In the genomic region with DNA sequence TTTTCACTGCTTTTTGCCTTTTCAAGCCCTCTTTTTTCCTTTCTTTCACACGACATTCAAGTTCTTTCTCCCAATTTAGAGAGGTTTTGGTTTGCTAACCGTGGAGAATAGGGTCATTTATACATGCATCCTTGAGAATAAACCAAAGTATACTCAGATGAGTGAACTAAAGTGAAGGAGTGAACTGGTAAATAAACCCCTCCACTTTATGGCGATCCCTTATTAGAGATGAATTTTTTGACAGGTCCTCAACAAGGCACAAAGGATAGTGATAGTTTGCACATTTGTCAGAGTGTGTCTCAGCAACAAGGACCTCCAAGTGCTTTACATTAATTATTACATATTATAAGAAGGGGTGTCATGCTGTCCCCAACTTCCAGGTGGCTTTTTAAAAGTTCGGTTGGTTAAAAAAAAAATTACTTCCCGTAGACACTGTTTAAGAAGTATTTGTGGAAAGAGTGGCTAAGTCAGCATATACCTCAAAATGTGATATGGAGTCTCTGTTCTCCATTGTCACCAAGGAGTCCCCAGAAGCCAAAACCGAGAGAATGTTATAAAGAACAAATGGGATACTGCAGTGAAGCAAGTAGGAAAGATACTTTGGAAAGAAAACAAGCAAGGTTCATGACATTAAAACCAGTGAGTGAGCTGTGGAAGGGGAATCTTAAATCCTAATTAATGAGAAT, we compare ENCODE assay signal across 1 cellular context.
TF ChIP-seq lines count a peak whose summit lies in the region.

No MANE protein-coding gene starts in this region.

TF ChIP-seq in GM23338, 12 proteins besides CTCF, POLR2A, EP300 and RAD21:
- TF ChIP-seq, protein P1, sequence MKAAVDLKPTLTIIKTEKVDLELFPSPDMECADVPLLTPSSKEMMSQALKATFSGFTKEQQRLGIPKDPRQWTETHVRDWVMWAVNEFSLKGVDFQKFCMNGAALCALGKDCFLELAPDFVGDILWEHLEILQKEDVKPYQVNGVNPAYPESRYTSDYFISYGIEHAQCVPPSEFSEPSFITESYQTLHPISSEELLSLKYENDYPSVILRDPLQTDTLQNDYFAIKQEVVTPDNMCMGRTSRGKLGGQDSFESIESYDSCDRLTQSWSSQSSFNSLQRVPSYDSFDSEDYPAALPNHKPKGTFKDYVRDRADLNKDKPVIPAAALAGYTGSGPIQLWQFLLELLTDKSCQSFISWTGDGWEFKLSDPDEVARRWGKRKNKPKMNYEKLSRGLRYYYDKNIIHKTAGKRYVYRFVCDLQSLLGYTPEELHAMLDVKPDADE (IDR thresholded peaks at IDR 0.05), result no peak
- TF ChIP-seq NANOG (IDR thresholded peaks at IDR 0.05; ENCODE audit: borderline replicate concordance) (no peak), EZH2 (IDR thresholded peaks at IDR 0.05; ENCODE audit: low read depth, unreplicated experiment) (no peak), EZH2phosphoT487 (IDR thresholded peaks at IDR 0.05; ENCODE audit: unreplicated experiment) (no peak), JUNB (IDR thresholded peaks at IDR 0.05; ENCODE audit: unreplicated experiment) (no peak), STAT1 (IDR thresholded peaks at IDR 0.05; ENCODE audit: unreplicated experiment) (no peak), CREB1 (CRISPR knock-in tag; IDR thresholded peaks at IDR 0.05; ENCODE audit: low read depth) (no peak), POLR2AphosphoS5 (IDR thresholded peaks at IDR 0.05; ENCODE audit: low read depth) (no peak), ZNF331 (CRISPR knock-in tag; IDR thresholded peaks at IDR 0.05; ENCODE audit: low read depth) (no peak), ZNF114 (CRISPR knock-in tag; IDR thresholded peaks at IDR 0.05) (no peak)
- TF ChIP-seq, protein P2, sequence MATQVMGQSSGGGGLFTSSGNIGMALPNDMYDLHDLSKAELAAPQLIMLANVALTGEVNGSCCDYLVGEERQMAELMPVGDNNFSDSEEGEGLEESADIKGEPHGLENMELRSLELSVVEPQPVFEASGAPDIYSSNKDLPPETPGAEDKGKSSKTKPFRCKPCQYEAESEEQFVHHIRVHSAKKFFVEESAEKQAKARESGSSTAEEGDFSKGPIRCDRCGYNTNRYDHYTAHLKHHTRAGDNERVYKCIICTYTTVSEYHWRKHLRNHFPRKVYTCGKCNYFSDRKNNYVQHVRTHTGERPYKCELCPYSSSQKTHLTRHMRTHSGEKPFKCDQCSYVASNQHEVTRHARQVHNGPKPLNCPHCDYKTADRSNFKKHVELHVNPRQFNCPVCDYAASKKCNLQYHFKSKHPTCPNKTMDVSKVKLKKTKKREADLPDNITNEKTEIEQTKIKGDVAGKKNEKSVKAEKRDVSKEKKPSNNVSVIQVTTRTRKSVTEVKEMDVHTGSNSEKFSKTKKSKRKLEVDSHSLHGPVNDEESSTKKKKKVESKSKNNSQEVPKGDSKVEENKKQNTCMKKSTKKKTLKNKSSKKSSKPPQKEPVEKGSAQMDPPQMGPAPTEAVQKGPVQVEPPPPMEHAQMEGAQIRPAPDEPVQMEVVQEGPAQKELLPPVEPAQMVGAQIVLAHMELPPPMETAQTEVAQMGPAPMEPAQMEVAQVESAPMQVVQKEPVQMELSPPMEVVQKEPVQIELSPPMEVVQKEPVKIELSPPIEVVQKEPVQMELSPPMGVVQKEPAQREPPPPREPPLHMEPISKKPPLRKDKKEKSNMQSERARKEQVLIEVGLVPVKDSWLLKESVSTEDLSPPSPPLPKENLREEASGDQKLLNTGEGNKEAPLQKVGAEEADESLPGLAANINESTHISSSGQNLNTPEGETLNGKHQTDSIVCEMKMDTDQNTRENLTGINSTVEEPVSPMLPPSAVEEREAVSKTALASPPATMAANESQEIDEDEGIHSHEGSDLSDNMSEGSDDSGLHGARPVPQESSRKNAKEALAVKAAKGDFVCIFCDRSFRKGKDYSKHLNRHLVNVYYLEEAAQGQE (IDR thresholded peaks at IDR 0.05; ENCODE audit: unreplicated experiment), result no peak
- TF ChIP-seq, protein P3, sequence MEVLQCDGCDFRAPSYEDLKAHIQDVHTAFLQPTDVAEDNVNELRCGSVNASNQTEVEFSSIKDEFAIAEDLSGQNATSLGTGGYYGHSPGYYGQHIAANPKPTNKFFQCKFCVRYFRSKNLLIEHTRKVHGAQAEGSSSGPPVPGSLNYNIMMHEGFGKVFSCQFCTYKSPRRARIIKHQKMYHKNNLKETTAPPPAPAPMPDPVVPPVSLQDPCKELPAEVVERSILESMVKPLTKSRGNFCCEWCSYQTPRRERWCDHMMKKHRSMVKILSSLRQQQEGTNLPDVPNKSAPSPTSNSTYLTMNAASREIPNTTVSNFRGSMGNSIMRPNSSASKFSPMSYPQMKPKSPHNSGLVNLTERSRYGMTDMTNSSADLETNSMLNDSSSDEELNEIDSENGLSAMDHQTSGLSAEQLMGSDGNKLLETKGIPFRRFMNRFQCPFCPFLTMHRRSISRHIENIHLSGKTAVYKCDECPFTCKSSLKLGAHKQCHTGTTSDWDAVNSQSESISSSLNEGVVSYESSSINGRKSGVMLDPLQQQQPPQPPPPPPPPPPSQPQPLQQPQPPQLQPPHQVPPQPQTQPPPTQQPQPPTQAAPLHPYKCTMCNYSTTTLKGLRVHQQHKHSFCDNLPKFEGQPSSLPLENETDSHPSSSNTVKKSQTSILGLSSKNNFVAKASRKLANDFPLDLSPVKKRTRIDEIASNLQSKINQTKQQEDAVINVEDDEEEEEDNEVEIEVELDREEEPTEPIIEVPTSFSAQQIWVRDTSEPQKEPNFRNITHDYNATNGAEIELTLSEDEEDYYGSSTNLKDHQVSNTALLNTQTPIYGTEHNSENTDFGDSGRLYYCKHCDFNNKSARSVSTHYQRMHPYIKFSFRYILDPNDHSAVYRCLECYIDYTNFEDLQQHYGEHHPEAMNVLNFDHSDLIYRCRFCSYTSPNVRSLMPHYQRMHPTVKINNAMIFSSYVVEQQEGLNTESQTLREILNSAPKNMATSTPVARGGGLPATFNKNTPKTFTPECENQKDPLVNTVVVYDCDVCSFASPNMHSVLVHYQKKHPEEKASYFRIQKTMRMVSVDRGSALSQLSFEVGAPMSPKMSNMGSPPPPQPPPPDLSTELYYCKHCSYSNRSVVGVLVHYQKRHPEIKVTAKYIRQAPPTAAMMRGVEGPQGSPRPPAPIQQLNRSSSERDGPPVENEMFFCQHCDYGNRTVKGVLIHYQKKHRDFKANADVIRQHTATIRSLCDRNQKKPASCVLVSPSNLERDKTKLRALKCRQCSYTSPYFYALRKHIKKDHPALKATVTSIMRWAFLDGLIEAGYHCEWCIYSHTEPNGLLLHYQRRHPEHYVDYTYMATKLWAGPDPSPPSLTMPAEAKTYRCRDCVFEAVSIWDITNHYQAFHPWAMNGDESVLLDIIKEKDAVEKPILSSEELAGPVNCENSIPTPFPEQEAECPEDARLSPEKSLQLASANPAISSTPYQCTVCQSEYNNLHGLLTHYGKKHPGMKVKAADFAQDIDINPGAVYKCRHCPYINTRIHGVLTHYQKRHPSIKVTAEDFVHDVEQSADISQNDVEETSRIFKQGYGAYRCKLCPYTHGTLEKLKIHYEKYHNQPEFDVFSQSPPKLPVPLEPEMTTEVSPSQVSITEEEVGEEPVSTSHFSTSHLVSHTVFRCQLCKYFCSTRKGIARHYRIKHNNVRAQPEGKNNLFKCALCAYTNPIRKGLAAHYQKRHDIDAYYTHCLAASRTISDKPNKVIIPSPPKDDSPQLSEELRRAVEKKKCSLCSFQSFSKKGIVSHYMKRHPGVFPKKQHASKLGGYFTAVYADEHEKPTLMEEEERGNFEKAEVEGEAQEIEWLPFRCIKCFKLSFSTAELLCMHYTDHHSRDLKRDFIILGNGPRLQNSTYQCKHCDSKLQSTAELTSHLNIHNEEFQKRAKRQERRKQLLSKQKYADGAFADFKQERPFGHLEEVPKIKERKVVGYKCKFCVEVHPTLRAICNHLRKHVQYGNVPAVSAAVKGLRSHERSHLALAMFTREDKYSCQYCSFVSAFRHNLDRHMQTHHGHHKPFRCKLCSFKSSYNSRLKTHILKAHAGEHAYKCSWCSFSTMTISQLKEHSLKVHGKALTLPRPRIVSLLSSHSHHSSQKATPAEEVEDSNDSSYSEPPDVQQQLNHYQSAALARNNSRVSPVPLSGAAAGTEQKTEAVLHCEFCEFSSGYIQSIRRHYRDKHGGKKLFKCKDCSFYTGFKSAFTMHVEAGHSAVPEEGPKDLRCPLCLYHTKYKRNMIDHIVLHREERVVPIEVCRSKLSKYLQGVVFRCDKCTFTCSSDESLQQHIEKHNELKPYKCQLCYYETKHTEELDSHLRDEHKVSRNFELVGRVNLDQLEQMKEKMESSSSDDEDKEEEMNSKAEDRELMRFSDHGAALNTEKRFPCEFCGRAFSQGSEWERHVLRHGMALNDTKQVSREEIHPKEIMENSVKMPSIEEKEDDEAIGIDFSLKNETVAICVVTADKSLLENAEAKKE (CRISPR knock-in tag; IDR thresholded peaks at IDR 0.05), result no peak
